Comparison of ENCODE assay signal across 17 cellular contexts in genomic region chr11:35711173-35711910, GRCh38. TPM values are rescaled to one million over a fixed set of nuclear protein-coding genes. Genes with fewer than 3 reads are reported as not detected.
DNase-seq lines count a peak whose midpoint lies in the region; ATAC-seq and TF ChIP-seq lines count a peak whose summit lies in the region.
"Had no signal": no experiment of that assay in that cellular context is flagged by ENCODE, and none has a peak within 500 bp of the region (broad histone marks: within the 10 kb centered on the region; RNA-seq: fewer than 3 reads in every experiment).

No MANE protein-coding gene starts in this region.

- H3K36me3 ChIP-seq in GM23248 (ENCODE audit: low read depth) (no peaks in the 10 kb centered on the region), RWPE2 (ENCODE audit: low read depth) (no peaks in the 10 kb centered on the region)
- H3K36me3 ChIP-seq in CD8-positive, alpha-beta memory T cell (ENCODE audit: insufficient read depth, low read length) = no peaks in the 10 kb centered on the region
- H3K36me3 ChIP-seq: sigmoid colon had no signal

- H3K27ac ChIP-seq in GM23248 = no peak overlapping the region
- H3K27ac ChIP-seq in RWPE2 (ENCODE audit: poor library complexity, severe bottlenecking) = no peak overlapping the region
- no peak overlapping the region for H3K27ac ChIP-seq in CD8-positive, alpha-beta memory T cell (ENCODE audit: low read depth, low read length)
- H3K27ac ChIP-seq: sigmoid colon had no signal

- in situ Hi-C loops in ACHN (cut with HindIII; ENCODE audit: low pct_ligation_motif_present, low pct_unique_long_range_greater_than_20kb, low sequenced_read_pairs) (no loop called here), GM23248 (cut with MboI) (no loop called here)

- H3F3A ChIP-seq in GM23248 (ENCODE audit: insufficient read depth) = 0 out of 2 replicates have a peak, but pooled peaks cover 5% of the 10 kb centered on the region

- H3K27me3 ChIP-seq in GM23248 (replicated peaks; ENCODE audit: insufficient read depth) (no peaks in the 10 kb centered on the region), RWPE2 (ENCODE audit: insufficient read depth, poor library complexity, severe bottlenecking) (no peaks in the 10 kb centered on the region)
- H3K27me3 ChIP-seq in CD8-positive, alpha-beta memory T cell (ENCODE audit: insufficient read depth, low read length, poor library complexity, severe bottlenecking) = no peaks in the 10 kb centered on the region
- H3K27me3 ChIP-seq: sigmoid colon had no signal

- H3K9ac ChIP-seq in GM23248 = no peak overlapping the region

- H3K36me3 Mint-ChIP-seq in T-helper 2 cell treated with Interferon-gamma antibody and Interleukin-4, amounts not matched to agents 5 μg/mL and 100 μg/mL, for 36 hours (ENCODE audit: low read depth) = peaks cover 6% of the 10 kb centered on the region
- H3K36me3 Mint-ChIP-seq in CD8-positive, alpha-beta memory T cell = peaks cover 0 to 5% (median 0%) of the 10 kb centered on the region in 3 donors

- peaks cover 4% of the 10 kb centered on the region for H3K4me1 Mint-ChIP-seq in T-helper 2 cell treated with Interferon-gamma antibody and Interleukin-4, amounts not matched to agents 5 μg/mL and 100 μg/mL, for 36 hours (ENCODE audit: low read depth)
- peaks cover 25 to 44% (median 39%) of the 10 kb centered on the region in 3 donors for H3K4me1 Mint-ChIP-seq in CD8-positive, alpha-beta memory T cell

- peaks cover 12% of the 10 kb centered on the region; the same call in 1 of the 2 replicates for H4K20me1 ChIP-seq in GM23248 (ENCODE audit: insufficient read depth)

- no peak for ATAC-seq in RWPE2 (ENCODE audit: low read depth)
- ATAC-seq: stimulated activated memory B cell treated with anti-CD40 and anti-IgM and Interleukin-4, amounts not matched to agents 10 μg/mL and 1 μg/mL and 100 μg/mL, for 72 hours had no signal

- WGBS in GM23248 (ENCODE audit: low coverage in 1 of 2, low lambda C conversion rate in 2 of 2, missing lambda C conversion rate in 2 of 2), 2 experiments = 93 to 100% methylated on average over 3 of the region's 3 CpGs

- TF ChIP-seq CTCF in RWPE2 (IDR thresholded peaks at IDR 0.05; ENCODE audit: poor library complexity, severe bottlenecking) (peak; percentile 19), fibroblast of mammary gland (conservative IDR thresholded peaks at IDR 0.05; ENCODE audit: control insufficient read depth, insufficient read depth, low read depth, low read length) (peak; percentile 21)

- DNase-seq in ACHN (peak; percentile 15), GM23248 (peak; percentile 14), RWPE2 (ENCODE audit: low spot score) (no peak), fibroblast of mammary gland (ENCODE audit: low read depth) (peak; percentile 11), NCI-H345 treated with DMSO at 0.1 percent for 48 hours (lab: John Stamatoyannopoulos, UW; ENCODE audit: unreplicated experiment) (no peak), activated gamma-delta T cell (lab: John Stamatoyannopoulos, UW) (no peak)
- DNase-seq in T-helper 2 cell treated with Interferon-gamma antibody and Interleukin-4, amounts not matched to agents 5 μg/mL and 100 μg/mL, for 36 hours (ENCODE audit: low spot score) = no peak
- DNase-seq in CD8-positive, alpha-beta memory T cell = no peak
- DNase-seq: activated CD4-positive, CD25-positive, alpha-beta regulatory T cell; activated naive CD4-positive, alpha-beta T cell treated with anti-CD3 and anti-CD28 coated beads, Interleukin-2, amount 10 ng/mL, durations not matched to agents 7 days and 5 days; effector memory CD4-positive, alpha-beta T cell; H7; KBM-7; NCI-H187 treated with DMSO at 0.1 percent for 48 hours; sigmoid colon had no signal

- H3K9me3 ChIP-seq in GM23248 (ENCODE audit: low read depth) (no peaks in the 10 kb centered on the region), RWPE2 (ENCODE audit: severe bottlenecking) (no peaks in the 10 kb centered on the region)
- no peaks in the 10 kb centered on the region for H3K9me3 ChIP-seq in CD8-positive, alpha-beta memory T cell (ENCODE audit: low read length)
- H3K9me3 ChIP-seq: sigmoid colon had no signal

- no peaks in the 10 kb centered on the region for H3K27me3 Mint-ChIP-seq in T-helper 2 cell treated with Interferon-gamma antibody and Interleukin-4, amounts not matched to agents 5 μg/mL and 100 μg/mL, for 36 hours (ENCODE audit: low read depth)
- no peaks in the 10 kb centered on the region for H3K27me3 Mint-ChIP-seq in CD8-positive, alpha-beta memory T cell
- H3K27me3 Mint-ChIP-seq: activated naive CD4-positive, alpha-beta T cell treated with anti-CD3 and anti-CD28 coated beads, Interleukin-2, amount 10 ng/mL, durations not matched to agents 7 days and 5 days; brain; stimulated activated memory B cell treated with anti-CD40 and anti-IgM and Interleukin-4, amounts not matched to agents 10 μg/mL and 1 μg/mL and 100 μg/mL, for 72 hours had no signal

- H3K4me2 ChIP-seq in GM23248 (ENCODE audit: unreplicated experiment) = no peak overlapping the region

- CTCF ChIA-PET in CD8-positive, alpha-beta memory T cell (lab: Charles Lee) = interaction anchor here (0.7 kb wide), 1 partner anchor 1126 kb away, joined by 3 read pairs; no protein-coding TSS in a partner anchor

- H3K9me3 Mint-ChIP-seq in T-helper 2 cell treated with Interferon-gamma antibody and Interleukin-4, amounts not matched to agents 5 μg/mL and 100 μg/mL, for 36 hours = peaks cover 6% of the 10 kb centered on the region
- peaks cover 0 to 7% (median 3%) of the 10 kb centered on the region in 5 donors for H3K9me3 Mint-ChIP-seq in CD8-positive, alpha-beta memory T cell

- peaks cover 65% of the 10 kb centered on the region for H3K79me2 ChIP-seq in GM23248 (ENCODE audit: insufficient read depth)

- H3K4me3 ChIP-seq in GM23248 (no peak overlapping the region), RWPE2 (ENCODE audit: severe bottlenecking) (no peak overlapping the region), fibroblast of mammary gland (ENCODE audit: control insufficient read depth, low read depth, low read length) (no peak overlapping the region)
- no peak overlapping the region for H3K4me3 ChIP-seq in CD8-positive, alpha-beta memory T cell (ENCODE audit: low read length)
- H3K4me3 ChIP-seq: sigmoid colon had no signal

- H3K4me1 ChIP-seq in GM23248 (ENCODE audit: insufficient read depth) = no peaks in the 10 kb centered on the region
- no peaks in the 10 kb centered on the region for H3K4me1 ChIP-seq in RWPE2 (ENCODE audit: insufficient read depth, poor library complexity, severe bottlenecking)
- no peaks in the 10 kb centered on the region for H3K4me1 ChIP-seq in CD8-positive, alpha-beta memory T cell (ENCODE audit: insufficient read depth, low read length)

- no peaks in the 10 kb centered on the region for H3K9me2 ChIP-seq in GM23248 (ENCODE audit: insufficient read depth)

- POLR2A ChIA-PET in CD8-positive, alpha-beta memory T cell (lab: Charles Lee) = no interaction called here

- H3K4me3 Mint-ChIP-seq in T-helper 2 cell treated with Interferon-gamma antibody and Interleukin-4, amounts not matched to agents 5 μg/mL and 100 μg/mL, for 36 hours = no peak overlapping the region
- H3K4me3 Mint-ChIP-seq in CD8-positive, alpha-beta memory T cell = no peak overlapping the region
- H3K4me3 Mint-ChIP-seq: activated naive CD4-positive, alpha-beta T cell treated with anti-CD3 and anti-CD28 coated beads, Interleukin-2, amount 10 ng/mL, durations not matched to agents 7 days and 5 days; brain; stimulated activated memory B cell treated with anti-CD40 and anti-IgM and Interleukin-4, amounts not matched to agents 10 μg/mL and 1 μg/mL and 100 μg/mL, for 72 hours had no signal

- H2AFZ ChIP-seq in GM23248 = no peak overlapping the region

- H3K27ac Mint-ChIP-seq in T-helper 2 cell treated with Interferon-gamma antibody and Interleukin-4, amounts not matched to agents 5 μg/mL and 100 μg/mL, for 36 hours = no peak overlapping the region
- no peak overlapping the region for H3K27ac Mint-ChIP-seq in CD8-positive, alpha-beta memory T cell
- H3K27ac Mint-ChIP-seq: activated naive CD4-positive, alpha-beta T cell treated with anti-CD3 and anti-CD28 coated beads, Interleukin-2, amount 10 ng/mL, durations not matched to agents 7 days and 5 days had no signal

RNA-seq across cellular contexts. Expression of gene TRIM44, which starts 48.8 kb away (rescaled TPM):
- 17.3 and 37.1 TPM in 2 replicates for total RNA-seq in GM23248 (2014; rRNA removed; shearing (Covaris generic))
- polyA plus RNA-seq in GM23248 (2016; fragmentation: Nextera tagmentation; extraction: Ambion mirVana) = 27.6 and 32.2 TPM in 2 replicates
- total RNA-seq in CD8-positive, alpha-beta memory T cell = 10 to 100 TPM; 36.8 to 40.4 TPM
- polyA plus RNA-seq in CD8-positive, alpha-beta memory T cell = 40.4 TPM

Comparison
In these comparisons a context has a peak if more than half of its experiments do, and no peak if none do; other contexts are left out.
1. DNase-seq: peak in ACHN (single experiment), GM23248 (single experiment) and fibroblast of mammary gland (single experiment); none in RWPE2 (single experiment), T-helper 2 cell treated with Interferon-gamma antibody and Interleukin-4, amounts not matched to agents 5 μg/mL and 100 μg/mL, for 36 hours (single experiment), CD8-positive, alpha-beta memory T cell (0 of 5), NCI-H345 treated with DMSO at 0.1 percent for 48 hours (single experiment) and activated gamma-delta T cell (single experiment).